ENCODE assay signal across 1 cellular context in the genomic region with DNA sequence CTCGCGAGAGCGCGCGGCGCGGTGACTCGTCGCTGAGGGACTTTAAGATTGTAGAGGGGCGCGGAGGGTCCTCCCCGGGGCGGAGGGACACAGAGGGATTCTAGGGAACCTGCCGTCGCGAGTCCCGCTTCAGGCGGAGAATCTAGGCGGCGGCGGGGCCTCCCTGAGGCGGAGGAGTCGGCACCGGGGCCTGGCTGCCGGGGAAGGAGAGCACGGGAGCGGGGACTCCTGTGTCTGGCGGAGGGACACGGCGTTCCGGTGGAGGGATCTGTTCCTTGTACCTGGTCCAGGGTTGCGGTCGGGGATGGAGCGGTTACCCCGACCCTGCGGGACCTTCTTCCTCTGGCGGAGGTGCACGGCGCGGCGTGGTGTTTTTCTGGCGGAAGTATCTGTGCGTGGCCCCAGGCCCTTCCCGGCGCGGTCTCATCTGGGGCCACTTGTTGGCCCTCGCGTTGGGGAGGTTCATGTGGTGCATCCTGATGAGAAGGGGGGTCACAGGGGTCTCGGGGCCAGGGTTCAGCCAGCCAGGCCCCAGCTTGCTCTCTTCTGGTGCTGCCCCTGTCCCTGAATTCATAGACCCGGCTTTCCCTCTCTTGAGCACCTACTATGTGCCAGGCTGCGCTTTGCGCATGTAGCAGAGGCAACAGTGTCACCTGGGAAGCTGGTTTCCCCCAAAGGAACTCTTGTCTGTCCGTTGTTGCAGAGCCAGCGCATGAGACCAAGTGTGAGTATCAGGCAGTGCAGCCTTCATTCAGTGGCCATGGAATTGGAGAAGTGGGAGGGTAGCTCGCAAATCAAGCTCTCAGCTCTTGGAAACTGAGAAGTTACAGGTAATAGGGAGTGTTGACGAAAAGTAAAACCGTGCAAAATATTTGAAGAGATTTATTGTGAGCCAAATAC.
TF ChIP-seq lines count a peak whose summit lies in the region.

No MANE protein-coding gene starts in this region.

TF ChIP-seq in IMR-90, 13 proteins besides CTCF, POLR2A, EP300 and RAD21:
- no peak for TF ChIP-seq SMC3 (IDR thresholded peaks at IDR 0.05; ENCODE audit: low read depth, low read length)
- no peak for TF ChIP-seq MAFK (IDR thresholded peaks at IDR 0.05; ENCODE audit: low read depth, low read length)
- TF ChIP-seq CHD1 (IDR thresholded peaks at IDR 0.05; ENCODE audit: low read depth, low read length): no peak
- no peak for TF ChIP-seq RCOR1 (IDR thresholded peaks at IDR 0.05; ENCODE audit: insufficient replicate concordance, low read length)
- TF ChIP-seq MAZ (IDR thresholded peaks at IDR 0.05; ENCODE audit: borderline replicate concordance, low read depth, low read length): peak; percentile 2; the same call in 1 of the 2 replicates
- TF ChIP-seq, protein P1, sequence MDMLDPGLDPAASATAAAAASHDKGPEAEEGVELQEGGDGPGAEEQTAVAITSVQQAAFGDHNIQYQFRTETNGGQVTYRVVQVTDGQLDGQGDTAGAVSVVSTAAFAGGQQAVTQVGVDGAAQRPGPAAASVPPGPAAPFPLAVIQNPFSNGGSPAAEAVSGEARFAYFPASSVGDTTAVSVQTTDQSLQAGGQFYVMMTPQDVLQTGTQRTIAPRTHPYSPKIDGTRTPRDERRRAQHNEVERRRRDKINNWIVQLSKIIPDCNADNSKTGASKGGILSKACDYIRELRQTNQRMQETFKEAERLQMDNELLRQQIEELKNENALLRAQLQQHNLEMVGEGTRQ (IDR thresholded peaks at IDR 0.05; ENCODE audit: low read depth, low read length): no peak
- 0 out of 2 replicates have a peak, but pooled peaks have one; percentile 2 for TF ChIP-seq FOS (IDR thresholded peaks at IDR 0.05; ENCODE audit: low read depth, low read length)
- TF ChIP-seq NFE2L2 (IDR thresholded peaks at IDR 0.05; ENCODE audit: low read depth, low read length): no peak
- no peak for TF ChIP-seq BHLHE40 (IDR thresholded peaks at IDR 0.05; ENCODE audit: low read depth, low read length)
- no peak for TF ChIP-seq CEBPB (IDR thresholded peaks at IDR 0.05; ENCODE audit: low read depth, low read length)
- no peak for TF ChIP-seq RFX5 (IDR thresholded peaks at IDR 0.05; ENCODE audit: low read depth, low read length)
